10 cellular contexts compared by ENCODE assay signal in the genomic region with DNA sequence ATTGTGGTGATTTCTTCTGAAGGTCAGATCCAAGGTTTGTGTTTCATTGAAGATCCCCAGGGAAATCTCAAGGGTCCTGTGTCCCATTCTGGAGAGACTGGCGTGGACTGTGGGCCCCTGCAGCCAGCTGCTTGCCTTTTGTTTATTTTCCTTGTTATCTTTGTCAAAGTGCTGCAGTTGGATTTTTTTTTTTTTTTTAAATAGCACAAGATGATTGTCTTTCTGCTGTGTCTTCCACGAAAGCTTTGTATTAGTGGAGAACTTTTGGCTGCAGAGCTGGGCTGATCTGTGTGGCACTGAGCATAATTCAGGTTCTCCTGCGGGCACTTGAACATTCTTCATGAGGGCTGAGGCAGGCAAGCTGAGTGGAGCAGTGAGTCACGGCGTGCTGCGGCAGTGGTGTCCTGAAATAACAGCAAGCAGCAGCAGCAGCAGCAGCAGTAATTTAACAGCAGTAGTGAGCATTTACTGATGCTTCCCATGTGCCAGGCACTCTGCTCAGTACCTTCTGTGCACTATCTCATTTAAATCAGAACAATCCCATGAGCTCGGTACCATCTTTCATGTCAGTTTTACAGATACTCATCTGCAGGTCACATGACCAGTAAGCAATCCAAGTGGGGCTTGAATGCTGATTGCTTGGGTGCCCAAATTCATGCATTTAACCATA. TPM values are rescaled to one million over a fixed set of nuclear protein-coding genes. Genes with fewer than 3 reads are reported as not detected.
DNase-seq lines count a peak whose midpoint lies in the region; ATAC-seq lines count a peak whose summit lies in the region.
"Had no signal": no experiment of that assay in that cellular context is flagged by ENCODE, and none has a peak within 500 bp of the region (broad histone marks: within the 10 kb centered on the region; RNA-seq: fewer than 3 reads in every experiment).

No MANE protein-coding gene starts in this region.

- H3K4me2 ChIP-seq in skeletal muscle satellite cell (ENCODE audit: low read length): peak overlapping the region; percentile 55

- no peaks in the 10 kb centered on the region for H3K27me3 Mint-ChIP-seq in activated CD8-positive, alpha-beta T cell treated with anti-CD3 and anti-CD28 coated beads, Interleukin-2, amount 10 ng/mL, durations not matched to agents 7 days and 5 days (ENCODE audit: low read depth)

- H3K4me3 ChIP-seq in skeletal muscle satellite cell (ENCODE audit: low read length): peak overlapping the region; percentile 16

- intact Hi-C loops in left cardiac atrium (cut with DNase I): loop anchor here in 1 of 2 donors (5.0 kb wide), 1 partner anchor 43 kb away; no protein-coding TSS in a partner anchor

- DNase-seq in HCEC 1CT (peak; percentile 87), amniotic stem cell (lab: John Stamatoyannopoulos, UW) (peak; percentile 66), left cardiac atrium (peak; percentile 63), middle frontal gyrus (ENCODE audit: extremely low spot score, low spot score) (no peak), activated T-cell treated with anti-CD3 and anti-CD28 coated beads for 4 hours (no peak)
- DNase-seq in activated CD8-positive, alpha-beta T cell treated with anti-CD3 and anti-CD28 coated beads, Interleukin-2, amount 10 ng/mL, durations not matched to agents 7 days and 5 days: no peak
- DNase-seq: activated effector memory CD4-positive, alpha-beta T cell treated with anti-CD3 and anti-CD28 coated beads, Interleukin-2, amount 50 U/mL, for 16 hours; stimulated activated naive CD4-positive, alpha-beta T cell had no signal

- peak overlapping the region; percentile 32 for H3K9ac ChIP-seq in skeletal muscle satellite cell (ENCODE audit: low read depth, low read length)

- H3K27ac Mint-ChIP-seq in activated CD8-positive, alpha-beta T cell treated with anti-CD3 and anti-CD28 coated beads, Interleukin-2, amount 10 ng/mL, durations not matched to agents 7 days and 5 days: no peak overlapping the region

- H3K9me3 Mint-ChIP-seq in activated CD8-positive, alpha-beta T cell treated with anti-CD3 and anti-CD28 coated beads, Interleukin-2, amount 10 ng/mL, durations not matched to agents 7 days and 5 days (ENCODE audit: insufficient read depth): no peaks in the 10 kb centered on the region

- CTCF ChIA-PET in activated CD8-positive, alpha-beta T cell treated with anti-CD3 and anti-CD28 coated beads, Interleukin-2, amount 10 ng/mL, durations not matched to agents 7 days and 5 days (lab: Charles Lee): no interaction called here

- no peaks in the 10 kb centered on the region for H3K27me3 ChIP-seq in skeletal muscle satellite cell (ENCODE audit: control insufficient read depth, insufficient read depth, low read length)

- H3K4me1 ChIP-seq in skeletal muscle satellite cell (ENCODE audit: control insufficient read depth, insufficient read depth, low read length): peaks cover 37% of the 10 kb centered on the region

- no peaks in the 10 kb centered on the region for H3K36me3 Mint-ChIP-seq in activated CD8-positive, alpha-beta T cell treated with anti-CD3 and anti-CD28 coated beads, Interleukin-2, amount 10 ng/mL, durations not matched to agents 7 days and 5 days (ENCODE audit: low read depth)

- H3K9me3 ChIP-seq in skeletal muscle satellite cell (replicated peaks; ENCODE audit: low read length): no peaks in the 10 kb centered on the region

- no peaks in the 10 kb centered on the region for H3K4me1 Mint-ChIP-seq in activated CD8-positive, alpha-beta T cell treated with anti-CD3 and anti-CD28 coated beads, Interleukin-2, amount 10 ng/mL, durations not matched to agents 7 days and 5 days (ENCODE audit: low read depth)

- H3K4me3 Mint-ChIP-seq in activated CD8-positive, alpha-beta T cell treated with anti-CD3 and anti-CD28 coated beads, Interleukin-2, amount 10 ng/mL, durations not matched to agents 7 days and 5 days: no peak overlapping the region

- ATAC-seq in left cardiac atrium (peak; percentile 82), GM21576 (IDR thresholded peaks at IDR 0.05; ENCODE audit: unreplicated experiment) (no peak)
- no peak for ATAC-seq in activated CD8-positive, alpha-beta T cell treated with anti-CD3 and anti-CD28 coated beads, Interleukin-2, amount 10 ng/mL, durations not matched to agents 7 days and 5 days

- no peaks in the 10 kb centered on the region for H3K36me3 ChIP-seq in skeletal muscle satellite cell (ENCODE audit: insufficient read depth, low read length)

- POLR2A ChIA-PET in activated CD8-positive, alpha-beta T cell treated with anti-CD3 and anti-CD28 coated beads, Interleukin-2, amount 10 ng/mL, durations not matched to agents 7 days and 5 days (lab: Charles Lee): no interaction called here

RNA-seq across cellular contexts. Expression of gene MITF, which starts 45.7 kb away (rescaled TPM):
- total RNA-seq in left cardiac atrium: 10 to 100 TPM; 35.2 to 51.4 TPM
- total RNA-seq in skeletal muscle satellite cell (2012; rRNA removed): 4.2 and 6.3 TPM in 2 replicates
- total RNA-seq in activated CD8-positive, alpha-beta T cell treated with anti-CD3 and anti-CD28 coated beads, Interleukin-2, amount 10 ng/mL, durations not matched to agents 7 days and 5 days: not detected

Comparison
In these comparisons a context has a peak if more than half of its experiments do, and no peak if none do; other contexts are left out.
1. DNase-seq: peak in HCEC 1CT (single experiment), amniotic stem cell (single experiment) and left cardiac atrium (single experiment); none in activated CD8-positive, alpha-beta T cell treated with anti-CD3 and anti-CD28 coated beads, Interleukin-2, amount 10 ng/mL, durations not matched to agents 7 days and 5 days (single experiment), middle frontal gyrus (single experiment) and activated T-cell treated with anti-CD3 and anti-CD28 coated beads for 4 hours (single experiment).
2. ATAC-seq: peak in left cardiac atrium (2 of 2); none in GM21576 (single experiment) and activated CD8-positive, alpha-beta T cell treated with anti-CD3 and anti-CD28 coated beads, Interleukin-2, amount 10 ng/mL, durations not matched to agents 7 days and 5 days (single experiment).
3. RNA of gene MITF, which starts 45.7 kb away (total RNA-seq): 35.2 to 51.4 TPM in left cardiac atrium; not detected in activated CD8-positive, alpha-beta T cell treated with anti-CD3 and anti-CD28 coated beads, Interleukin-2, amount 10 ng/mL, durations not matched to agents 7 days and 5 days; every median in the first group is over 10 times any median in the second.